In genomic region chrX:44344687-44345086, GRCh38 we compare ENCODE assay signal across 11 cellular contexts. TPM values are rescaled to one million over a fixed set of nuclear protein-coding genes. Genes with fewer than 3 reads are reported as not detected.
A peak's percentile ranks its signal among the peaks of the same experiment; 100 is the strongest.
DNase-seq lines count a peak whose midpoint lies in the region; ATAC-seq and TF ChIP-seq lines count a peak whose summit lies in the region.
"Had no signal": no experiment of that assay in that cellular context is flagged by ENCODE, and none has a peak within 500 bp of the region (broad histone marks: within the 10 kb centered on the region; RNA-seq: fewer than 3 reads in every experiment).

No MANE protein-coding gene starts in this region.

- H2AFZ ChIP-seq in OCI-LY7 (ENCODE audit: low read length): no peak overlapping the region

- peak overlapping the region; percentile 80 for H3K4me3 Mint-ChIP-seq in Calu3 (ENCODE audit: low read depth, unreplicated experiment)
- peak overlapping the region; percentile 72 for H3K4me3 Mint-ChIP-seq in activated CD4-positive, alpha-beta memory T cell treated with anti-CD3 and anti-CD28 coated beads, Interleukin-2, amount 10 ng/mL, durations not matched to agents 7 days and 5 days
- H3K4me3 Mint-ChIP-seq in natural killer cell: peak overlapping the region; percentile 92

- H3K9me3 Mint-ChIP-seq in Calu3 (ENCODE audit: low read depth, unreplicated experiment) (no peaks in the 10 kb centered on the region), natural killer cell (no peaks in the 10 kb centered on the region)
- H3K9me3 Mint-ChIP-seq in activated CD4-positive, alpha-beta memory T cell treated with anti-CD3 and anti-CD28 coated beads, Interleukin-2, amount 10 ng/mL, durations not matched to agents 7 days and 5 days: no peaks in the 10 kb centered on the region

- H3K36me3 ChIP-seq in brain microvascular endothelial cell (replicated peaks) (no peaks in the 10 kb centered on the region), OCI-LY7 (ENCODE audit: insufficient read depth, low read length) (no peaks in the 10 kb centered on the region)

- no peaks in the 10 kb centered on the region for H3K79me2 ChIP-seq in OCI-LY7 (ENCODE audit: insufficient read depth, low read depth, low read length)

- BruUV-seq in Calu3 (replicated peaks; lab: Mats Ljungman, UMichigan) (no TSS peak), OCI-LY7 (replicated peaks; lab: Mats Ljungman, UMichigan) (no TSS peak)

- peaks cover 11% of the 10 kb centered on the region for H3K36me3 Mint-ChIP-seq in Calu3 (ENCODE audit: insufficient read depth, unreplicated experiment)
- H3K36me3 Mint-ChIP-seq in activated CD4-positive, alpha-beta memory T cell treated with anti-CD3 and anti-CD28 coated beads, Interleukin-2, amount 10 ng/mL, durations not matched to agents 7 days and 5 days (ENCODE audit: low read depth): no peaks in the 10 kb centered on the region
- no peaks in the 10 kb centered on the region for H3K36me3 Mint-ChIP-seq in natural killer cell

- POLR2A ChIA-PET in activated CD4-positive, alpha-beta memory T cell treated with anti-CD3 and anti-CD28 coated beads, Interleukin-2, amount 10 ng/mL, durations not matched to agents 7 days and 5 days (lab: Charles Lee): interaction anchor here (0.5 to 1.7 kb wide), 2 partner anchors 91 to 837 kb away, joined by 4 to 8 read pairs; no protein-coding TSS in a partner anchor
- POLR2A ChIA-PET in OCI-LY7 (lab: Charles Lee): no interaction called here

- H3K27ac ChIP-seq in brain microvascular endothelial cell (no peak overlapping the region), OCI-LY7 (ENCODE audit: low read depth, low read length, poor library complexity, severe bottlenecking) (no peak overlapping the region)

- DNase-seq in Calu3 (no peak), natural killer cell (no peak), foreskin fibroblast (no peak), brain microvascular endothelial cell (no peak), head of caudate nucleus (no peak), OCI-LY7 (ENCODE audit: low spot score) (no peak)
- peak; percentile 76 for DNase-seq in Jurkat, Clone E6-1 (ENCODE audit: low read depth, low spot score)
- DNase-seq in activated CD4-positive, alpha-beta memory T cell treated with anti-CD3 and anti-CD28 coated beads, Interleukin-2, amount 10 ng/mL, durations not matched to agents 7 days and 5 days: peak; percentile 21
- DNase-seq: NCI-H2171 treated with DMSO at 0.1 percent for 48 hours, occipital lobe had no signal

- no peaks in the 10 kb centered on the region for H3K9me3 ChIP-seq in OCI-LY7 (ENCODE audit: low read length)

- H3K4me1 Mint-ChIP-seq in Calu3 (ENCODE audit: low read depth, unreplicated experiment) (no peaks in the 10 kb centered on the region), natural killer cell (peaks cover 19% of the 10 kb centered on the region in 2 donors)
- peaks cover 20% of the 10 kb centered on the region for H3K4me1 Mint-ChIP-seq in activated CD4-positive, alpha-beta memory T cell treated with anti-CD3 and anti-CD28 coated beads, Interleukin-2, amount 10 ng/mL, durations not matched to agents 7 days and 5 days

- no peak overlapping the region for H3K4me2 ChIP-seq in OCI-LY7 (ENCODE audit: low read length)

- H3K27ac Mint-ChIP-seq in Calu3 (ENCODE audit: unreplicated experiment) (no peak overlapping the region), natural killer cell (peak overlapping the region; percentile 94 to 99)
- H3K27ac Mint-ChIP-seq in activated CD4-positive, alpha-beta memory T cell treated with anti-CD3 and anti-CD28 coated beads, Interleukin-2, amount 10 ng/mL, durations not matched to agents 7 days and 5 days: peak overlapping the region; percentile 86

- no peaks in the 10 kb centered on the region for H3K4me1 ChIP-seq in OCI-LY7 (ENCODE audit: insufficient read depth, low read length, poor library complexity, severe bottlenecking)

- TF ChIP-seq CTCF in Calu3 (IDR thresholded peaks at IDR 0.05; ENCODE audit: unreplicated experiment): no peak
- TF ChIP-seq CTCF in natural killer cell (IDR thresholded peaks at IDR 0.05): no peak
- TF ChIP-seq CTCF in foreskin fibroblast (IDR thresholded peaks at IDR 0.05; ENCODE audit: low read depth, low read length): no peak
- no peak for TF ChIP-seq CTCF in brain microvascular endothelial cell (IDR thresholded peaks at IDR 0.05; ENCODE audit: low read depth, low read length, missing control alignments)
- TF ChIP-seq CTCF in OCI-LY7 (conservative IDR thresholded peaks at IDR 0.05; ENCODE audit: low read length): no peak

- CTCF ChIA-PET in Calu3 (lab: Charles Lee) (interaction anchor here (0.6 kb wide), 1 partner anchor 337 kb away, joined by 3 read pairs; no protein-coding TSS in a partner anchor), OCI-LY7 (lab: Charles Lee; ENCODE audit: unreplicated experiment) (no interaction called here)
- CTCF ChIA-PET in activated CD4-positive, alpha-beta memory T cell treated with anti-CD3 and anti-CD28 coated beads, Interleukin-2, amount 10 ng/mL, durations not matched to agents 7 days and 5 days (lab: Charles Lee): no interaction called here

- no peaks in the 10 kb centered on the region for H3K27me3 ChIP-seq in brain microvascular endothelial cell (replicated peaks)

- no peaks in the 10 kb centered on the region for H3K27me3 Mint-ChIP-seq in Calu3 (ENCODE audit: unreplicated experiment)
- no peaks in the 10 kb centered on the region for H3K27me3 Mint-ChIP-seq in activated CD4-positive, alpha-beta memory T cell treated with anti-CD3 and anti-CD28 coated beads, Interleukin-2, amount 10 ng/mL, durations not matched to agents 7 days and 5 days
- H3K27me3 Mint-ChIP-seq in natural killer cell (ENCODE audit: low read depth in 2 of 2): peaks cover 0 to 6% of the 10 kb centered on the region in 2 donors

- intact Hi-C loops in Calu3 (cut with micrococcal nuclease; ENCODE audit: unreplicated experiment): no loop called here
- intact Hi-C loops in natural killer cell (cut with micrococcal nuclease): loop anchor here (5.0 kb wide), 1 partner anchor 97 kb away; no protein-coding TSS in a partner anchor
- intact Hi-C loops in head of caudate nucleus (cut with DNase I): no loop called here
- intact Hi-C loops in OCI-LY7 (cut with micrococcal nuclease; ENCODE audit: unreplicated experiment): no loop called here

- H3K4me3 ChIP-seq in Jurkat, Clone E6-1 (ENCODE audit: low read length): peak overlapping the region; percentile 22
- H3K4me3 ChIP-seq in foreskin fibroblast (ENCODE audit: low read depth in 1 of 2, low read length in 2 of 2) (no peak overlapping the region), brain microvascular endothelial cell (ENCODE audit: low read depth, low read length) (no peak overlapping the region), OCI-LY7 (ENCODE audit: low read depth, low read length, poor library complexity, severe bottlenecking) (no peak overlapping the region)

- no peaks in the 10 kb centered on the region for H3K9me2 ChIP-seq in OCI-LY7 (ENCODE audit: insufficient read depth, low read length)

- ATAC-seq in natural killer cell: peak; percentile 37 to 60 (median 48)

- no peaks in the 10 kb centered on the region for H4K20me1 ChIP-seq in OCI-LY7 (ENCODE audit: insufficient read depth, low read length)

- in situ Hi-C loops in brain microvascular endothelial cell (cut with HindIII; ENCODE audit: low pct_ligation_motif_present, low sequenced_read_pairs): no loop called here

RNA-seq across cellular contexts. Expression of gene EFHC2, which starts 1.2 kb away (rescaled TPM):
- total RNA-seq in Calu3 (2022): 0.95 and 1.7 TPM in 2 replicates
- not detected for polyA plus RNA-seq in Jurkat, Clone E6-1 (2012; ENCODE audit: insufficient read depth, insufficient read length)
- total RNA-seq in activated CD4-positive, alpha-beta memory T cell treated with anti-CD3 and anti-CD28 coated beads, Interleukin-2, amount 10 ng/mL, durations not matched to agents 7 days and 5 days: under 1 TPM; 0.63 TPM
- total RNA-seq in natural killer cell: 1 to 10 TPM; 5.7 to 9.1 (median 8.9) TPM
- total RNA-seq in OCI-LY7 (2014; rRNA removed; shearing (Covaris generic)): not detected in 2 replicates
- total RNA-seq in OCI-LY7 (2022): not detected in 2 replicates
- total RNA-seq: glomerular endothelial cell had no signal

Comparison
In these comparisons a context has a peak if more than half of its experiments do, and no peak if none do; other contexts are left out.
1. DNase-seq: peak in Jurkat, Clone E6-1 (single experiment) and activated CD4-positive, alpha-beta memory T cell treated with anti-CD3 and anti-CD28 coated beads, Interleukin-2, amount 10 ng/mL, durations not matched to agents 7 days and 5 days (single experiment); none in Calu3 (single experiment), natural killer cell (single experiment), foreskin fibroblast (0 of 2), brain microvascular endothelial cell (single experiment), head of caudate nucleus (0 of 42) and OCI-LY7 (single experiment).
2. Peak in every context shown above with its lines, with median percentiles within 50 percentile points of each other: H3K4me3 Mint-ChIP-seq.